1 cellular context compared by ENCODE assay signal in the genomic region with DNA sequence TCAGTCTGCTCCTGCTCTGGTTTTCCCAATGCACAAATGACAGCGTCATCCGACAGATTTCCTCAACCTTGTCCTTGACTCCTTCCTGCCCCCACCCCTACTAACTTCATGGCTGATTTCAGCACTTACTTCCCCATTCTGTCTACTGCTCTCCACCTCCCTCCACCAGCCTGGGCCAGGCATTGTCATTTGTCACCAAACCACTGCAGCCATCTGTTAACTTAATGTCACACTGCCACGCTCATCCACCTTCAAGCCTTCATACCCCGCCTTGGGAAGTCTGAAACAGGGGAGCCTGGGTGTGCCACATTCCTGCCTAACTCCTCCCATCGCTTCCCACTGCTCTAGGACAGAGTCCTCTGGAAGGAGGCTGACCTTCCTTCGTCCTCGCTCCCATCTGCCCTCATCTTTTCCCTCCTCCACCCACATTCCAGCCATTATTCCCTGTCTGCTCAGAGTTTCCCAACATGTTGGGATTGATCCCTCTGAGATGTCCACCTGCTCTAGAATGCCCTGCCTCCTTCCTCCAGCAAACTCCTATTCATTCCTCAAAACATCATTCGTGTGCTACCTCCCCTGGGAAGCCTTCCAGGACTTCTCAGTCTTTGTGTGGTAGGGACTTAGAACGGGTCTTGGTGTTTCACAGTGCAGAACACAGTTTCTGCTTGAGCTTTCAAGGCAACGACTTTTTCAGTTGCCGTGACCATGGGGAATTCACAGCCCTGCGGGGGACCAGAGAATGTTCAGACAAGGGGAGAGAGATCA.
A peak's percentile ranks its signal among the peaks of the same experiment; 100 is the strongest.
TF ChIP-seq lines count a peak whose summit lies in the region.

No MANE protein-coding gene starts in this region.

TF ChIP-seq in HEK293, 187 proteins besides CTCF, POLR2A, EP300 and RAD21 (continued from another document and continues in another):
- TF ChIP-seq, protein P1, sequence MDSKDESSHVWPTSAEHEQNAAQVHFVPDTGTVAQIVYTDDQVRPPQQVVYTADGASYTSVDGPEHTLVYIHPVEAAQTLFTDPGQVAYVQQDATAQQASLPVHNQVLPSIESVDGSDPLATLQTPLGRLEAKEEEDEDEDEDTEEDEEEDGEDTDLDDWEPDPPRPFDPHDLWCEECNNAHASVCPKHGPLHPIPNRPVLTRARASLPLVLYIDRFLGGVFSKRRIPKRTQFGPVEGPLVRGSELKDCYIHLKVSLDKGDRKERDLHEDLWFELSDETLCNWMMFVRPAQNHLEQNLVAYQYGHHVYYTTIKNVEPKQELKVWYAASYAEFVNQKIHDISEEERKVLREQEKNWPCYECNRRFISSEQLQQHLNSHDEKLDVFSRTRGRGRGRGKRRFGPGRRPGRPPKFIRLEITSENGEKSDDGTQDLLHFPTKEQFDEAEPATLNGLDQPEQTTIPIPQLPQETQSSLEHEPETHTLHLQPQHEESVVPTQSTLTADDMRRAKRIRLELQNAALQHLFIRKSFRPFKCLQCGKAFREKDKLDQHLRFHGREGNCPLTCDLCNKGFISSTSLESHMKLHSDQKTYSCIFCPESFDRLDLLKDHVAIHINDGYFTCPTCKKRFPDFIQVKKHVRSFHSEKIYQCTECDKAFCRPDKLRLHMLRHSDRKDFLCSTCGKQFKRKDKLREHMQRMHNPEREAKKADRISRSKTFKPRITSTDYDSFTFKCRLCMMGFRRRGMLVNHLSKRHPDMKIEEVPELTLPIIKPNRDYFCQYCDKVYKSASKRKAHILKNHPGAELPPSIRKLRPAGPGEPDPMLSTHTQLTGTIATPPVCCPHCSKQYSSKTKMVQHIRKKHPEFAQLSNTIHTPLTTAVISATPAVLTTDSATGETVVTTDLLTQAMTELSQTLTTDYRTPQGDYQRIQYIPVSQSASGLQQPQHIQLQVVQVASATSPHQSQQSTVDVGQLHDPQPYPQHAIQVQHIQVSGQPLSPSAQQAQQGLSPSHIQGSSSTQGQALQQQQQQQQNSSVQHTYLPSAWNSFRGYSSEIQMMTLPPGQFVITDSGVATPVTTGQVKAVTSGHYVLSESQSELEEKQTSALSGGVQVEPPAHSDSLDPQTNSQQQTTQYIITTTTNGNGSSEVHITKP (tag by site-specific recombination; IDR thresholded peaks at IDR 0.05) = 0 out of 2 replicates have a peak, but pooled peaks have one; percentile 8
- TF ChIP-seq ZNF768 (tag by site-specific recombination; IDR thresholded peaks at IDR 0.05) = no peak
- no peak for TF ChIP-seq RBAK (tag by site-specific recombination; IDR thresholded peaks at IDR 0.05)
- TF ChIP-seq YY1 (tag by site-specific recombination; IDR thresholded peaks at IDR 0.05) = no peak
- TF ChIP-seq, protein P2, sequence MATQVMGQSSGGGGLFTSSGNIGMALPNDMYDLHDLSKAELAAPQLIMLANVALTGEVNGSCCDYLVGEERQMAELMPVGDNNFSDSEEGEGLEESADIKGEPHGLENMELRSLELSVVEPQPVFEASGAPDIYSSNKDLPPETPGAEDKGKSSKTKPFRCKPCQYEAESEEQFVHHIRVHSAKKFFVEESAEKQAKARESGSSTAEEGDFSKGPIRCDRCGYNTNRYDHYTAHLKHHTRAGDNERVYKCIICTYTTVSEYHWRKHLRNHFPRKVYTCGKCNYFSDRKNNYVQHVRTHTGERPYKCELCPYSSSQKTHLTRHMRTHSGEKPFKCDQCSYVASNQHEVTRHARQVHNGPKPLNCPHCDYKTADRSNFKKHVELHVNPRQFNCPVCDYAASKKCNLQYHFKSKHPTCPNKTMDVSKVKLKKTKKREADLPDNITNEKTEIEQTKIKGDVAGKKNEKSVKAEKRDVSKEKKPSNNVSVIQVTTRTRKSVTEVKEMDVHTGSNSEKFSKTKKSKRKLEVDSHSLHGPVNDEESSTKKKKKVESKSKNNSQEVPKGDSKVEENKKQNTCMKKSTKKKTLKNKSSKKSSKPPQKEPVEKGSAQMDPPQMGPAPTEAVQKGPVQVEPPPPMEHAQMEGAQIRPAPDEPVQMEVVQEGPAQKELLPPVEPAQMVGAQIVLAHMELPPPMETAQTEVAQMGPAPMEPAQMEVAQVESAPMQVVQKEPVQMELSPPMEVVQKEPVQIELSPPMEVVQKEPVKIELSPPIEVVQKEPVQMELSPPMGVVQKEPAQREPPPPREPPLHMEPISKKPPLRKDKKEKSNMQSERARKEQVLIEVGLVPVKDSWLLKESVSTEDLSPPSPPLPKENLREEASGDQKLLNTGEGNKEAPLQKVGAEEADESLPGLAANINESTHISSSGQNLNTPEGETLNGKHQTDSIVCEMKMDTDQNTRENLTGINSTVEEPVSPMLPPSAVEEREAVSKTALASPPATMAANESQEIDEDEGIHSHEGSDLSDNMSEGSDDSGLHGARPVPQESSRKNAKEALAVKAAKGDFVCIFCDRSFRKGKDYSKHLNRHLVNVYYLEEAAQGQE (tag by site-specific recombination; IDR thresholded peaks at IDR 0.05) = 0 out of 2 replicates have a peak, but pooled peaks have one; percentile 21
- no peak for TF ChIP-seq ZNF335 (tag by site-specific recombination; conservative IDR thresholded peaks at IDR 0.05)
- no peak for TF ChIP-seq ZNF558 (tag by site-specific recombination; IDR thresholded peaks at IDR 0.05)
- no peak for TF ChIP-seq MYNN (tag by site-specific recombination; IDR thresholded peaks at IDR 0.05; ENCODE audit: borderline replicate concordance)
- peak; percentile 97 for TF ChIP-seq ZFP3 (tag by site-specific recombination; IDR thresholded peaks at IDR 0.05; ENCODE audit: low read depth)
- TF ChIP-seq, protein P3, sequence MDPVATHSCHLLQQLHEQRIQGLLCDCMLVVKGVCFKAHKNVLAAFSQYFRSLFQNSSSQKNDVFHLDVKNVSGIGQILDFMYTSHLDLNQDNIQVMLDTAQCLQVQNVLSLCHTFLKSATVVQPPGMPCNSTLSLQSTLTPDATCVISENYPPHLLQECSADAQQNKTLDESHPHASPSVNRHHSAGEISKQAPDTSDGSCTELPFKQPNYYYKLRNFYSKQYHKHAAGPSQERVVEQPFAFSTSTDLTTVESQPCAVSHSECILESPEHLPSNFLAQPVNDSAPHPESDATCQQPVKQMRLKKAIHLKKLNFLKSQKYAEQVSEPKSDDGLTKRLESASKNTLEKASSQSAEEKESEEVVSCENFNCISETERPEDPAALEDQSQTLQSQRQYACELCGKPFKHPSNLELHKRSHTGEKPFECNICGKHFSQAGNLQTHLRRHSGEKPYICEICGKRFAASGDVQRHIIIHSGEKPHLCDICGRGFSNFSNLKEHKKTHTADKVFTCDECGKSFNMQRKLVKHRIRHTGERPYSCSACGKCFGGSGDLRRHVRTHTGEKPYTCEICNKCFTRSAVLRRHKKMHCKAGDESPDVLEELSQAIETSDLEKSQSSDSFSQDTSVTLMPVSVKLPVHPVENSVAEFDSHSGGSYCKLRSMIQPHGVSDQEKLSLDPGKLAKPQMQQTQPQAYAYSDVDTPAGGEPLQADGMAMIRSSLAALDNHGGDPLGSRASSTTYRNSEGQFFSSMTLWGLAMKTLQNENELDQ (tag by site-specific recombination; IDR thresholded peaks at IDR 0.05; ENCODE audit: low read depth) = no peak
- TF ChIP-seq KLF1 (tag by site-specific recombination; IDR thresholded peaks at IDR 0.05) = 0 out of 2 replicates have a peak, but pooled peaks have one; percentile 36
- TF ChIP-seq, protein P4, sequence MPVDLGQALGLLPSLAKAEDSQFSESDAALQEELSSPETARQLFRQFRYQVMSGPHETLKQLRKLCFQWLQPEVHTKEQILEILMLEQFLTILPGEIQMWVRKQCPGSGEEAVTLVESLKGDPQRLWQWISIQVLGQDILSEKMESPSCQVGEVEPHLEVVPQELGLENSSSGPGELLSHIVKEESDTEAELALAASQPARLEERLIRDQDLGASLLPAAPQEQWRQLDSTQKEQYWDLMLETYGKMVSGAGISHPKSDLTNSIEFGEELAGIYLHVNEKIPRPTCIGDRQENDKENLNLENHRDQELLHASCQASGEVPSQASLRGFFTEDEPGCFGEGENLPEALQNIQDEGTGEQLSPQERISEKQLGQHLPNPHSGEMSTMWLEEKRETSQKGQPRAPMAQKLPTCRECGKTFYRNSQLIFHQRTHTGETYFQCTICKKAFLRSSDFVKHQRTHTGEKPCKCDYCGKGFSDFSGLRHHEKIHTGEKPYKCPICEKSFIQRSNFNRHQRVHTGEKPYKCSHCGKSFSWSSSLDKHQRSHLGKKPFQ (tag by site-specific recombination; IDR thresholded peaks at IDR 0.05) = no peak
- no peak for TF ChIP-seq ZNF837 (tag by site-specific recombination; IDR thresholded peaks at IDR 0.05)
- no peak for TF ChIP-seq ZNF777 (tag by site-specific recombination; IDR thresholded peaks at IDR 0.05; ENCODE audit: borderline replicate concordance)
- TF ChIP-seq HOXD13 (CRISPR knock-in tag; IDR thresholded peaks at IDR 0.05; ENCODE audit: borderline replicate concordance) = no peak
- TF ChIP-seq ZNF660 (tag by site-specific recombination; IDR thresholded peaks at IDR 0.05) = no peak
- no peak for TF ChIP-seq ZFP41 (tag by site-specific recombination; IDR thresholded peaks at IDR 0.05; ENCODE audit: borderline replicate concordance)
- TF ChIP-seq IKZF3 (tag by site-specific recombination; IDR thresholded peaks at IDR 0.05) = peak; percentile 36; the same call in 1 of the 2 replicates
- TF ChIP-seq ZNF133 (tag by site-specific recombination; IDR thresholded peaks at IDR 0.05) = no peak
- TF ChIP-seq KLF9 (tag by site-specific recombination; IDR thresholded peaks at IDR 0.05; ENCODE audit: low read depth) = no peak
- TF ChIP-seq ZNF239 (tag by site-specific recombination; IDR thresholded peaks at IDR 0.05) = no peak
- TF ChIP-seq ZBTB17 (tag by site-specific recombination; IDR thresholded peaks at IDR 0.05) = no peak
- TF ChIP-seq, protein P5, sequence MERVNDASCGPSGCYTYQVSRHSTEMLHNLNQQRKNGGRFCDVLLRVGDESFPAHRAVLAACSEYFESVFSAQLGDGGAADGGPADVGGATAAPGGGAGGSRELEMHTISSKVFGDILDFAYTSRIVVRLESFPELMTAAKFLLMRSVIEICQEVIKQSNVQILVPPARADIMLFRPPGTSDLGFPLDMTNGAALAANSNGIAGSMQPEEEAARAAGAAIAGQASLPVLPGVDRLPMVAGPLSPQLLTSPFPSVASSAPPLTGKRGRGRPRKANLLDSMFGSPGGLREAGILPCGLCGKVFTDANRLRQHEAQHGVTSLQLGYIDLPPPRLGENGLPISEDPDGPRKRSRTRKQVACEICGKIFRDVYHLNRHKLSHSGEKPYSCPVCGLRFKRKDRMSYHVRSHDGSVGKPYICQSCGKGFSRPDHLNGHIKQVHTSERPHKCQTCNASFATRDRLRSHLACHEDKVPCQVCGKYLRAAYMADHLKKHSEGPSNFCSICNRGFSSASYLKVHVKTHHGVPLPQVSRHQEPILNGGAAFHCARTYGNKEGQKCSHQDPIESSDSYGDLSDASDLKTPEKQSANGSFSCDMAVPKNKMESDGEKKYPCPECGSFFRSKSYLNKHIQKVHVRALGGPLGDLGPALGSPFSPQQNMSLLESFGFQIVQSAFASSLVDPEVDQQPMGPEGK (tag by site-specific recombination; IDR thresholded peaks at IDR 0.05) = no peak
- TF ChIP-seq, protein P6, sequence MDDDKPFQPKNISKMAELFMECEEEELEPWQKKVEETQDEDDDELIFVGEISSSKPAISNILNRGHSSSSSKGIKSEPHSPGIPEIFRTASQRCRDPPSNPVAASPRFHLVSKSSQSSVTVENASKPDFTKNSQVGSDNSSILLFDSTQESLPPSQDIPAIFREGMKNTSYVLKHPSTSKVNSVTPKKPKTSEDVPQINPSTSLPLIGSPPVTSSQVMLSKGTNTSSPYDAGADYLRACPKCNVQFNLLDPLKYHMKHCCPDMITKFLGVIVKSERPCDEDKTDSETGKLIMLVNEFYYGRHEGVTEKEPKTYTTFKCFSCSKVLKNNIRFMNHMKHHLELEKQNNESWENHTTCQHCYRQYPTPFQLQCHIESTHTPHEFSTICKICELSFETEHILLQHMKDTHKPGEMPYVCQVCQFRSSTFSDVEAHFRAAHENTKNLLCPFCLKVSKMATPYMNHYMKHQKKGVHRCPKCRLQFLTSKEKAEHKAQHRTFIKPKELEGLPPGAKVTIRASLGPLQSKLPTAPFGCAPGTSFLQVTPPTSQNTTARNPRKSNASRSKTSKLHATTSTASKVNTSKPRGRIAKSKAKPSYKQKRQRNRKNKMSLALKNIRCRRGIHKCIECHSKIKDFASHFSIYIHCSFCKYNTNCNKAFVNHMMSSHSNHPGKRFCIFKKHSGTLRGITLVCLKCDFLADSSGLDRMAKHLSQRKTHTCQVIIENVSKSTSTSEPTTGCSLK (tag by site-specific recombination; IDR thresholded peaks at IDR 0.05) = no peak
- no peak for TF ChIP-seq ZNF560 (tag by site-specific recombination; IDR thresholded peaks at IDR 0.05; ENCODE audit: borderline replicate concordance)
- no peak for TF ChIP-seq ZNF677 (tag by site-specific recombination; IDR thresholded peaks at IDR 0.05)
- TF ChIP-seq ZNF366 (tag by site-specific recombination; conservative IDR thresholded peaks at IDR 0.05) = no peak
- TF ChIP-seq PRDM1 (tag by site-specific recombination; IDR thresholded peaks at IDR 0.05) = no peak
- TF ChIP-seq, protein P7, sequence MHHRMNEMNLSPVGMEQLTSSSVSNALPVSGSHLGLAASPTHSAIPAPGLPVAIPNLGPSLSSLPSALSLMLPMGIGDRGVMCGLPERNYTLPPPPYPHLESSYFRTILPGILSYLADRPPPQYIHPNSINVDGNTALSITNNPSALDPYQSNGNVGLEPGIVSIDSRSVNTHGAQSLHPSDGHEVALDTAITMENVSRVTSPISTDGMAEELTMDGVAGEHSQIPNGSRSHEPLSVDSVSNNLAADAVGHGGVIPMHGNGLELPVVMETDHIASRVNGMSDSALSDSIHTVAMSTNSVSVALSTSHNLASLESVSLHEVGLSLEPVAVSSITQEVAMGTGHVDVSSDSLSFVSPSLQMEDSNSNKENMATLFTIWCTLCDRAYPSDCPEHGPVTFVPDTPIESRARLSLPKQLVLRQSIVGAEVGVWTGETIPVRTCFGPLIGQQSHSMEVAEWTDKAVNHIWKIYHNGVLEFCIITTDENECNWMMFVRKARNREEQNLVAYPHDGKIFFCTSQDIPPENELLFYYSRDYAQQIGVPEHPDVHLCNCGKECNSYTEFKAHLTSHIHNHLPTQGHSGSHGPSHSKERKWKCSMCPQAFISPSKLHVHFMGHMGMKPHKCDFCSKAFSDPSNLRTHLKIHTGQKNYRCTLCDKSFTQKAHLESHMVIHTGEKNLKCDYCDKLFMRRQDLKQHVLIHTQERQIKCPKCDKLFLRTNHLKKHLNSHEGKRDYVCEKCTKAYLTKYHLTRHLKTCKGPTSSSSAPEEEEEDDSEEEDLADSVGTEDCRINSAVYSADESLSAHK (tag by site-specific recombination; IDR thresholded peaks at IDR 0.05) = no peak
- TF ChIP-seq, protein P8, sequence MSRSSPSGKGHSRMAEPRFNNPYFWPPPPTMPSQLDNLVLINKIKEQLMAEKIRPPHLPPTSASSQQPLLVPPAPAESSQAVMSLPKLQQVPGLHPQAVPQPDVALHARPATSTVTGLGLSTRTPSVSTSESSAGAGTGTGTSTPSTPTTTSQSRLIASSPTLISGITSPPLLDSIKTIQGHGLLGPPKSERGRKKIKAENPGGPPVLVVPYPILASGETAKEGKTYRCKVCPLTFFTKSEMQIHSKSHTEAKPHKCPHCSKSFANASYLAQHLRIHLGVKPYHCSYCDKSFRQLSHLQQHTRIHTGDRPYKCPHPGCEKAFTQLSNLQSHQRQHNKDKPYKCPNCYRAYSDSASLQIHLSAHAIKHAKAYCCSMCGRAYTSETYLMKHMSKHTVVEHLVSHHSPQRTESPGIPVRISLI (tag by site-specific recombination; IDR thresholded peaks at IDR 0.05) = no peak
- TF ChIP-seq, protein P9, sequence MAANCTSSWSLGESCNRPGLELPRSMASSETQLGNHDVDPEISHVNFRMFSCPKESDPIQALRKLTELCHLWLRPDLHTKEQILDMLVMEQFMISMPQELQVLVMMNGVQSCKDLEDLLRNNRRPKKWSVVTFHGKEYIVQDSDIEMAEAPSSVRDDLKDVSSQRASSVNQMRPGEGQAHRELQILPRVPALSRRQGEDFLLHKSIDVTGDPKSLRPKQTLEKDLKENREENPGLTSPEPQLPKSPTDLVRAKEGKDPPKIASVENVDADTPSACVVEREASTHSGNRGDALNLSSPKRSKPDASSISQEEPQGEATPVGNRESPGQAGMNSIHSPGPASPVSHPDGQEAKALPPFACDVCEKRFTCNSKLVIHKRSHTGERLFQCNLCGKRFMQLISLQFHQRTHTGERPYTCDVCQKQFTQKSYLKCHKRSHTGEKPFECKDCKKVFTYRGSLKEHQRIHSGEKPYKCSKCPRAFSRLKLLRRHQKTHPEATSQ (tag by site-specific recombination; IDR thresholded peaks at IDR 0.05) = no peak
- TF ChIP-seq SP7 (tag by site-specific recombination; IDR thresholded peaks at IDR 0.05) = no peak
